ENCODE assay signal across 1 cellular context in the genomic region with DNA sequence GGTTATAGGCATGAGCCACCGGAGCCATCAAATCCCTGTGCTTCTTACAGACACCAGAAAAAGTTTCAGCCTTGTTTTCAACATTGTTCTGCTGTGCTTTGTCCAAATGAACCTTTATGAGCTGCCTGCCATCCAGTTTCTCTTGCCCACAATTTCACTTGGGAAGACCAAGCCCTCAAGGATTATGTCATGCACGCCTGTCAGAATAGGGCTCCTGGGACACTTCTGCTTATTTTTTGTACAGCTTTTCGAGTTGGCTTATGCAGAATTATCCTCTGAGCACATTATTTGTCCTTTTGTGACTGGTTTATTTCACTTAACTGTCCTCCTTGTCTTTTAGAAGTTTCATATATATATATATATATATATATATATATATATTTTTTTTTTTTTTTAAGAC.
TF ChIP-seq lines count a peak whose summit lies in the region.

No MANE protein-coding gene starts in this region.

TF ChIP-seq in SK-N-SH, 30 proteins besides CTCF, POLR2A, EP300 and RAD21 (continued from another document):
- no peak for TF ChIP-seq NRF1 (IDR thresholded peaks at IDR 0.05; ENCODE audit: low read depth, low read length)
- no peak for TF ChIP-seq CHD2 (IDR thresholded peaks at IDR 0.05; ENCODE audit: low read length, partially characterized antibody)
- TF ChIP-seq, protein P1, sequence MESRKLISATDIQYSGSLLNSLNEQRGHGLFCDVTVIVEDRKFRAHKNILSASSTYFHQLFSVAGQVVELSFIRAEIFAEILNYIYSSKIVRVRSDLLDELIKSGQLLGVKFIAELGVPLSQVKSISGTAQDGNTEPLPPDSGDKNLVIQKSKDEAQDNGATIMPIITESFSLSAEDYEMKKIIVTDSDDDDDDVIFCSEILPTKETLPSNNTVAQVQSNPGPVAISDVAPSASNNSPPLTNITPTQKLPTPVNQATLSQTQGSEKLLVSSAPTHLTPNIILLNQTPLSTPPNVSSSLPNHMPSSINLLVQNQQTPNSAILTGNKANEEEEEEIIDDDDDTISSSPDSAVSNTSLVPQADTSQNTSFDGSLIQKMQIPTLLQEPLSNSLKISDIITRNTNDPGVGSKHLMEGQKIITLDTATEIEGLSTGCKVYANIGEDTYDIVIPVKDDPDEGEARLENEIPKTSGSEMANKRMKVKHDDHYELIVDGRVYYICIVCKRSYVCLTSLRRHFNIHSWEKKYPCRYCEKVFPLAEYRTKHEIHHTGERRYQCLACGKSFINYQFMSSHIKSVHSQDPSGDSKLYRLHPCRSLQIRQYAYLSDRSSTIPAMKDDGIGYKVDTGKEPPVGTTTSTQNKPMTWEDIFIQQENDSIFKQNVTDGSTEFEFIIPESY (IDR thresholded peaks at IDR 0.05; ENCODE audit: borderline replicate concordance, low read depth) = no peak
- no peak for TF ChIP-seq NFIC (IDR thresholded peaks at IDR 0.05; ENCODE audit: borderline replicate concordance)
- TF ChIP-seq SMC3 (IDR thresholded peaks at IDR 0.05; ENCODE audit: low read depth, low read length) = no peak
- no peak for TF ChIP-seq RCOR1 (IDR thresholded peaks at IDR 0.05; ENCODE audit: low read length)
- TF ChIP-seq SIN3A (IDR thresholded peaks at IDR 0.05; ENCODE audit: borderline replicate concordance, low read depth, low read length) = no peak
- no peak for TF ChIP-seq RFX5 (IDR thresholded peaks at IDR 0.05; ENCODE audit: low read length)
- TF ChIP-seq, protein P2, sequence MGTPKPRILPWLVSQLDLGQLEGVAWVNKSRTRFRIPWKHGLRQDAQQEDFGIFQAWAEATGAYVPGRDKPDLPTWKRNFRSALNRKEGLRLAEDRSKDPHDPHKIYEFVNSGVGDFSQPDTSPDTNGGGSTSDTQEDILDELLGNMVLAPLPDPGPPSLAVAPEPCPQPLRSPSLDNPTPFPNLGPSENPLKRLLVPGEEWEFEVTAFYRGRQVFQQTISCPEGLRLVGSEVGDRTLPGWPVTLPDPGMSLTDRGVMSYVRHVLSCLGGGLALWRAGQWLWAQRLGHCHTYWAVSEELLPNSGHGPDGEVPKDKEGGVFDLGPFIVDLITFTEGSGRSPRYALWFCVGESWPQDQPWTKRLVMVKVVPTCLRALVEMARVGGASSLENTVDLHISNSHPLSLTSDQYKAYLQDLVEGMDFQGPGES (IDR thresholded peaks at IDR 0.05; ENCODE audit: low read depth, low read length) = no peak
